14 cellular contexts compared by ENCODE assay signal in genomic region chr2:105800953-105801635, GRCh38. TPM values are rescaled to one million over a fixed set of nuclear protein-coding genes. Genes with fewer than 3 reads are reported as not detected.
A peak's percentile ranks its signal among the peaks of the same experiment; 100 is the strongest.
DNase-seq lines count a peak whose midpoint lies in the region; ATAC-seq and TF ChIP-seq lines count a peak whose summit lies in the region.
"Had no signal": no experiment of that assay in that cellular context is flagged by ENCODE, and none has a peak within 500 bp of the region (broad histone marks: within the 10 kb centered on the region; RNA-seq: fewer than 3 reads in every experiment).

No MANE protein-coding gene starts in this region.

- H3K27ac ChIP-seq in breast epithelium (peak overlapping the region; percentile 8 to 45), upper lobe of right lung (peak overlapping the region; percentile 31)

- H3K36me3 Mint-ChIP-seq in MCF 10A (ENCODE audit: insufficient read depth, unreplicated experiment) (no peaks in the 10 kb centered on the region), T-helper 17 cell (ENCODE audit: low read depth) (peaks cover 3% of the 10 kb centered on the region), immature natural killer cell (peaks cover 0 to 13% (median 7%) of the 10 kb centered on the region in 3 donors), osteocyte (ENCODE audit: unreplicated experiment) (peaks cover 7% of the 10 kb centered on the region)

- H3K36me3 ChIP-seq in breast epithelium, result no peaks in the 10 kb centered on the region
- H3K36me3 ChIP-seq in upper lobe of right lung, result no peaks in the 10 kb centered on the region

- no TSS peak for BruUV-seq in MCF 10A (replicated peaks; lab: Mats Ljungman, UMichigan)

- DNase-seq in breast epithelium (ENCODE audit: low spot score in 2 of 2) (no peak), MCF 10A (ENCODE audit: unreplicated experiment) (no peak), T-helper 17 cell (no peak), immature natural killer cell (no peak), upper lobe of right lung (no peak), middle frontal gyrus (ENCODE audit: extremely low spot score, low spot score) (no peak), osteocyte (ENCODE audit: extremely low spot score, unreplicated experiment) (no peak)
- DNase-seq: activated CD4-positive, CD25-positive, alpha-beta regulatory T cell treated with anti-CD3 and anti-CD28 coated beads, Interleukin-2, amount 50 U/mL, for 72 hours; effector CD4-positive, alpha-beta T cell; NCI-H1417; NCI-H69; occipital lobe; stimulated activated CD4-positive, alpha-beta T cell treated with anti-CD3 and anti-CD28 coated beads, Interleukin-12 subunit alpha, Interleukin-12 subunit beta, amount 100 ng/mL, for 4 hours had no signal

- no peak for TF ChIP-seq POLR2A in breast epithelium (IDR thresholded peaks at IDR 0.05)

- POLR2A ChIA-PET in MCF 10A (lab: Yijun Ruan, JAX), result interaction anchor here (0.6 to 2.7 kb wide), 3 partner anchors 28 to 56 kb away, joined by 3 to 8 read pairs (median 5); no protein-coding TSS in a partner anchor

- H3K4me1 ChIP-seq in breast epithelium (peaks cover 0 to 15% of the 10 kb centered on the region in 2 donors), upper lobe of right lung (peaks cover 53% of the 10 kb centered on the region)

- H3K27me3 ChIP-seq in breast epithelium, result no peaks in the 10 kb centered on the region
- no peaks in the 10 kb centered on the region for H3K27me3 ChIP-seq in upper lobe of right lung

- H3K4me1 Mint-ChIP-seq in MCF 10A (ENCODE audit: insufficient read depth, unreplicated experiment) (peaks cover 53% of the 10 kb centered on the region), T-helper 17 cell (peaks cover 83% of the 10 kb centered on the region), immature natural killer cell (peaks cover 95 to 98% of the 10 kb centered on the region in 2 donors), osteocyte (ENCODE audit: unreplicated experiment) (peaks cover 56% of the 10 kb centered on the region)

- H3K9me3 Mint-ChIP-seq in MCF 10A (ENCODE audit: unreplicated experiment) (no peaks in the 10 kb centered on the region), immature natural killer cell (no peaks in the 10 kb centered on the region), osteocyte (ENCODE audit: unreplicated experiment) (no peaks in the 10 kb centered on the region)

- CTCF ChIA-PET in MCF 10A (lab: Yijun Ruan, JAX), result interaction anchor here (0.6 kb wide), 1 partner anchor 179 kb away, joined by 4 read pairs; no protein-coding TSS in a partner anchor

- H3K4me3 ChIP-seq in breast epithelium, result no peak overlapping the region
- H3K4me3 ChIP-seq in upper lobe of right lung, result no peak overlapping the region

- intact Hi-C loops in breast epithelium (cut with DNase I; ENCODE audit: low total_unique reads) (no loop called here), MCF 10A (cut with micrococcal nuclease) (no loop called here), upper lobe of right lung (cut with DNase I) (no loop called here)

- TF ChIP-seq CTCF in breast epithelium (IDR thresholded peaks at IDR 0.05), result no peak
- no peak for TF ChIP-seq CTCF in MCF 10A (IDR thresholded peaks at IDR 0.05; ENCODE audit: unreplicated experiment)
- TF ChIP-seq CTCF in upper lobe of right lung (IDR thresholded peaks at IDR 0.05), result no peak
- no peak for TF ChIP-seq CTCF in osteocyte (IDR thresholded peaks at IDR 0.05)

- H3K27me3 Mint-ChIP-seq in MCF 10A (ENCODE audit: insufficient read depth, unreplicated experiment) (no peaks in the 10 kb centered on the region), T-helper 17 cell (no peaks in the 10 kb centered on the region), immature natural killer cell (ENCODE audit: low read depth in 3 of 3) (peaks cover 0 to 19% (median 7%) of the 10 kb centered on the region in 3 donors), osteocyte (ENCODE audit: unreplicated experiment) (no peaks in the 10 kb centered on the region)

- H3K4me3 Mint-ChIP-seq in MCF 10A (ENCODE audit: unreplicated experiment) (no peak overlapping the region), T-helper 17 cell (peak overlapping the region; percentile 49), immature natural killer cell (peak overlapping the region; percentile 3 to 78 (median 45)), osteocyte (ENCODE audit: unreplicated experiment) (no peak overlapping the region)

- no peaks in the 10 kb centered on the region for H3K9me3 ChIP-seq in breast epithelium
- no peaks in the 10 kb centered on the region for H3K9me3 ChIP-seq in T-helper 17 cell (ENCODE audit: control insufficient read depth, low read length, poor library complexity, severe bottlenecking)
- no peaks in the 10 kb centered on the region for H3K9me3 ChIP-seq in upper lobe of right lung

- H3K27ac Mint-ChIP-seq in MCF 10A (ENCODE audit: low read depth, unreplicated experiment) (no peak overlapping the region), T-helper 17 cell (peak overlapping the region; percentile 93), immature natural killer cell (peak overlapping the region; percentile 92 to 99 (median 95)), osteocyte (ENCODE audit: unreplicated experiment) (no peak overlapping the region)

- ATAC-seq in T-helper 17 cell (no peak), upper lobe of right lung (no peak), HG02571 (IDR thresholded peaks at IDR 0.05; ENCODE audit: unreplicated experiment) (no peak)

RNA-seq across cellular contexts. Expression of gene NCK2, which starts 56.4 kb away (rescaled TPM):
- total RNA-seq in breast epithelium (10 to 100 TPM; 42.0 to 54.3 (median 46.9) TPM), MCF 10A (2022) (35.3 and 36.5 TPM in 2 replicates), T-helper 17 cell (100 to 1,000 TPM; 114 to 151 TPM), upper lobe of right lung (49.7 TPM), osteocyte (39.5 and 45.4 TPM in 2 replicates)
- polyA plus RNA-seq in immature natural killer cell, result 10 to 100 TPM; 10.7 to 22.1 (median 16.2) TPM

Comparison
In these comparisons a context has a peak if more than half of its experiments do, and no peak if none do; other contexts are left out.
1. H3K27ac Mint-ChIP-seq: peak in T-helper 17 cell (single experiment) and immature natural killer cell (6 of 6); none in MCF 10A (single experiment) and osteocyte (single experiment).
2. H3K4me3 Mint-ChIP-seq: peak in T-helper 17 cell (single experiment) and immature natural killer cell (5 of 5); none in MCF 10A (single experiment) and osteocyte (single experiment).